Comparison of ENCODE assay signal across 1 cellular context in the genomic region with DNA sequence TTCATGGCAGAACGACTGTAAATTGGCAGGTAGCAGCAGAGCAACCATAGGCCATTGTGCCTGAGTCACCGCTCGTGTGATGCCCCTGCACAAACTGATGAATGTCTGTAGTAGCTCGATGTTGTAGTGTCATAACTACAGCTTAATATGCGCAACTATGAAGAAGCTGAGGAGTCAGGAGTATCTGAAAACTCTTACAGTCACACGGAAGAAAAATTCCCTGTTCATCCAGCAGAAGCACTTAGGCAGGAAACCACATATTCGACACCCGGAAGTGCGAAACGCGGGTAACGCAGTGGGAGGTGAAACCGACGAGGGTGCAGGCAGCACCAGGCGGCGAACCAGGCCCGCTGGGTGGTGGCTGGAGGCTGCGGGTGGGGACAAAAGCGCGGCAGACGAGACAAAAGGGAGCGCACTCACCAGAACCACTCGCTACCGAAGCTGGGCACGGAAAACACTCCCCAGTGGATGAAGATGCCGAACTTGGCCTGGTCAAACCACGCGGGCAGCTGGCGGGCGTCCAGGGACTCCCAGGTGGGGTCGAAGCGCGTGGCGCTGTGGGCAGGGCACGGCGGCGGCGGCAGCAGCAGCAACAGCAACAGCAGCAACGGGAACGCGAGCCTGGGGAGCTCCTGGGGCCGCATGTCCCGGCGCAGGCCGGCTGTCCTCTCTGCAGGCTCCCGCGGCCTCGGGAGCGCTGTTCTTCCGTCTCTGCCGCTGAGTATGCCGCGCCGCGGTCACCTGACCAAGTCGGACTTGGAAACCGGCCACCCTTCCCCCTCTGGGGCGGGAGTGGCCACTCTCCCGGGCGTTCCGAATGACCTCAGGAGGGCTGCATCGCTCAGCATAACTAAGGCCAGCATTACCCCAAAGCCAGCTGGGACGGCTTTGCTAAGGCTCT.
TF ChIP-seq lines count a peak whose summit lies in the region.

A gene with protein sequence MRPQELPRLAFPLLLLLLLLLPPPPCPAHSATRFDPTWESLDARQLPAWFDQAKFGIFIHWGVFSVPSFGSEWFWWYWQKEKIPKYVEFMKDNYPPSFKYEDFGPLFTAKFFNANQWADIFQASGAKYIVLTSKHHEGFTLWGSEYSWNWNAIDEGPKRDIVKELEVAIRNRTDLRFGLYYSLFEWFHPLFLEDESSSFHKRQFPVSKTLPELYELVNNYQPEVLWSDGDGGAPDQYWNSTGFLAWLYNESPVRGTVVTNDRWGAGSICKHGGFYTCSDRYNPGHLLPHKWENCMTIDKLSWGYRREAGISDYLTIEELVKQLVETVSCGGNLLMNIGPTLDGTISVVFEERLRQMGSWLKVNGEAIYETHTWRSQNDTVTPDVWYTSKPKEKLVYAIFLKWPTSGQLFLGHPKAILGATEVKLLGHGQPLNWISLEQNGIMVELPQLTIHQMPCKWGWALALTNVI (minus strand): TSS at position 730 of the 901 bp plus-strand sequence. CDS start 86 bp downstream, at position 644.

TF ChIP-seq in HepG2, 621 proteins besides CTCF, POLR2A, EP300 and RAD21 (continued from another document and continues in another):
- TF ChIP-seq TFAP4 (IDR thresholded peaks at IDR 0.05; ENCODE audit: borderline replicate concordance, low read depth) (peak; percentile 64; the same call in 1 of the 2 replicates), ZNF317 (CRISPR knock-in tag; IDR thresholded peaks at IDR 0.05) (no peak; the same call in 1 of the 2 replicates), YEATS2 (CRISPR knock-in tag; IDR thresholded peaks at IDR 0.05; ENCODE audit: borderline replicate concordance) (peak; percentile 83), CCDC6 (CRISPR knock-in tag; IDR thresholded peaks at IDR 0.05) (peak; percentile 91), ZNF180 (CRISPR knock-in tag; IDR thresholded peaks at IDR 0.05; ENCODE audit: borderline replicate concordance, low read depth) (no peak), ONECUT2 (CRISPR knock-in tag; IDR thresholded peaks at IDR 0.05) (no peak; the same call in 1 of the 2 replicates), E2F2 (CRISPR knock-in tag; IDR thresholded peaks at IDR 0.05; ENCODE audit: borderline replicate concordance) (peak; percentile 8; the same call in 1 of the 2 replicates), ZNF383 (CRISPR knock-in tag; IDR thresholded peaks at IDR 0.05; ENCODE audit: borderline replicate concordance) (peak; percentile 72; the same call in 1 of the 2 replicates), HDAC1 (CRISPR knock-in tag; IDR thresholded peaks at IDR 0.05) (peak; percentile 91), ETV6 (CRISPR knock-in tag; conservative IDR thresholded peaks at IDR 0.05) (peak; percentile 66; the same call in 1 of the 2 replicates), TEAD2 (CRISPR knock-in tag; IDR thresholded peaks at IDR 0.05) (peak; percentile 87), ARNT2 (CRISPR knock-in tag; IDR thresholded peaks at IDR 0.05; ENCODE audit: low read depth) (peak; percentile 90), GATAD1 (CRISPR knock-in tag; IDR thresholded peaks at IDR 0.05) (no peak; the same call in 1 of the 2 replicates), SP140L (CRISPR knock-in tag; IDR thresholded peaks at IDR 0.05; ENCODE audit: borderline replicate concordance) (0 out of 2 replicates have a peak, but pooled peaks have one; percentile 18), ZNF891 (CRISPR knock-in tag; IDR thresholded peaks at IDR 0.05) (peak; percentile 94), REPIN1 (CRISPR knock-in tag; IDR thresholded peaks at IDR 0.05; ENCODE audit: borderline replicate concordance, low read depth) (peak; percentile 72; the same call in 1 of the 2 replicates), AHDC1 (CRISPR knock-in tag; IDR thresholded peaks at IDR 0.05; ENCODE audit: borderline replicate concordance) (peak; percentile 65; the same call in 1 of the 2 replicates), HOXA3 (CRISPR knock-in tag; IDR thresholded peaks at IDR 0.05) (peak; percentile 85), ERF (CRISPR knock-in tag; IDR thresholded peaks at IDR 0.05) (peak; percentile 61), SRSF9 (IDR thresholded peaks at IDR 0.05; ENCODE audit: borderline replicate concordance, insufficient read depth, low read depth, low read length, poor library complexity, severe bottlenecking) (no peak), ZNF510 (CRISPR knock-in tag; IDR thresholded peaks at IDR 0.05; ENCODE audit: low read depth) (peak; percentile 34; the same call in 1 of the 2 replicates), DNMT1 (CRISPR knock-in tag; IDR thresholded peaks at IDR 0.05) (peak; percentile 85), PHF8 (CRISPR knock-in tag; IDR thresholded peaks at IDR 0.05) (peak; percentile 99), SMARCE1 (IDR thresholded peaks at IDR 0.05; ENCODE audit: borderline replicate concordance) (no peak), ZNF589 (CRISPR knock-in tag; conservative IDR thresholded peaks at IDR 0.05) (peak; percentile 66), ZNF12 (CRISPR knock-in tag; IDR thresholded peaks at IDR 0.05) (no peak), HMGXB4 (CRISPR knock-in tag; IDR thresholded peaks at IDR 0.05; ENCODE audit: borderline replicate concordance in 1 of 2, low read depth in 1 of 2) (peak; percentile 79 to 97), CEBPZ (IDR thresholded peaks at IDR 0.05; ENCODE audit: low read length) (no peak), BRD4 (CRISPR knock-in tag; IDR thresholded peaks at IDR 0.05) (peak; percentile 93), CBFB (CRISPR knock-in tag; IDR thresholded peaks at IDR 0.05) (peak; percentile 81; the same call in 1 of the 2 replicates), MAZ (IDR thresholded peaks at IDR 0.05; ENCODE audit: borderline replicate concordance, low read depth, low read length) (peak; percentile 75; the same call in 1 of the 2 replicates), MAZ (CRISPR knock-in tag; IDR thresholded peaks at IDR 0.05; ENCODE audit: low read depth) (peak; percentile 49), ZBTB38 (CRISPR knock-in tag; IDR thresholded peaks at IDR 0.05) (peak; percentile 31), ZBTB14 (CRISPR knock-in tag; IDR thresholded peaks at IDR 0.05) (peak; percentile 39; the same call in 1 of the 2 replicates)
- TF ChIP-seq, protein P1, sequence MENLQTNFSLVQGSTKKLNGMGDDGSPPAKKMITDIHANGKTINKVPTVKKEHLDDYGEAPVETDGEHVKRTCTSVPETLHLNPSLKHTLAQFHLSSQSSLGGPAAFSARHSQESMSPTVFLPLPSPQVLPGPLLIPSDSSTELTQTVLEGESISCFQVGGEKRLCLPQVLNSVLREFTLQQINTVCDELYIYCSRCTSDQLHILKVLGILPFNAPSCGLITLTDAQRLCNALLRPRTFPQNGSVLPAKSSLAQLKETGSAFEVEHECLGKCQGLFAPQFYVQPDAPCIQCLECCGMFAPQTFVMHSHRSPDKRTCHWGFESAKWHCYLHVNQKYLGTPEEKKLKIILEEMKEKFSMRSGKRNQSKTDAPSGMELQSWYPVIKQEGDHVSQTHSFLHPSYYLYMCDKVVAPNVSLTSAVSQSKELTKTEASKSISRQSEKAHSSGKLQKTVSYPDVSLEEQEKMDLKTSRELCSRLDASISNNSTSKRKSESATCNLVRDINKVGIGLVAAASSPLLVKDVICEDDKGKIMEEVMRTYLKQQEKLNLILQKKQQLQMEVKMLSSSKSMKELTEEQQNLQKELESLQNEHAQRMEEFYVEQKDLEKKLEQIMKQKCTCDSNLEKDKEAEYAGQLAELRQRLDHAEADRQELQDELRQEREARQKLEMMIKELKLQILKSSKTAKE (CRISPR knock-in tag; IDR thresholded peaks at IDR 0.05; ENCODE audit: borderline replicate concordance) = peak; percentile 33
